ENCODE assay signal across 8 cellular contexts in the genomic region with DNA sequence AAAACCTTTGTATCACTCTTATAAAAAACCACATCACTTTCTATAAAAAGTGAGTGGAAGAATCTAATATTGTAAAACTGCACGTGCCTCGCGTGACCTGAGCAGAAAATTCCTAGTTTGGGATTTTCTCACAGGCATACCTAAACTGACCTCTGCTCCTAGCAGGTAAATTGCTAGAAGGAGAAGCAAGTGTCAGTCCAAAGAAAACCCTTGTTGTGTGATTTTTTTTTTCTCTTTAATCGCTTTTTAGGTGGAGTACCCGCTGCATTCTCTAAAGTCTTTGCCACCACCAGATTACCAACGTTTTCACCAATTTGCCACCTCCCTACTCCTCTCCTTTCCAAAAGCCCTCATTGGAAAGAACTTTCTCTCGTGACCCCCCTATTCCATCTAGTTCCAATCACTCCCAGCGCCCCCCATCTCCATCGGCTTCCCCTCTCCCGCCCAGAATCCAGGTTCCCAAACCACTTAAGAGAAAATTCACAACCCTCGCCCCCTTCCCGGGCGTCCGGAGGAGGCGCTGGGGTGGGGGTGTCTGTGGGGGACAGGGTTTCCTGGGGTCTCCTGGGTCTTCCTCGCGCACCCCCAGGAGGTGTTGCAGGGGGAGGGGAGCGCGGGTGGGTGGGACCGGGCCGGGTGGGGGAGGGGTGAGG. TPM values are rescaled to one million over a fixed set of nuclear protein-coding genes. Genes with fewer than 3 reads are reported as not detected.
DNase-seq lines count a peak whose midpoint lies in the region; ATAC-seq and TF ChIP-seq lines count a peak whose summit lies in the region.

No MANE protein-coding gene starts in this region.

- H3K27ac ChIP-seq in iPS-18a (ENCODE audit: low read length), result no peak overlapping the region
- no peak overlapping the region for H3K27ac ChIP-seq in stomach smooth muscle (ENCODE audit: low read length)

- H3K27me3 Mint-ChIP-seq in T-helper 1 cell treated with Interleukin-12 subunit alpha and Interleukin-12 subunit beta and Interleukin-4 antibody, amounts not matched to agents 30 μg/mL and 1 μg/mL, for 36 hours (ENCODE audit: low read depth), result peaks cover 48% of the 10 kb centered on the region
- H3K27me3 Mint-ChIP-seq in activated B cell treated with CpG ODN at 0.5 μM for 24 hours, result no peaks in the 10 kb centered on the region

- H3K9me3 ChIP-seq in iPS-18a (ENCODE audit: control insufficient read depth, low read depth, low read length) (no peaks in the 10 kb centered on the region), stomach smooth muscle (ENCODE audit: control insufficient read depth in 2 of 2, low read length in 2 of 2) (no peaks in the 10 kb centered on the region)

- H3K4me3 ChIP-seq in iPS-18a (ENCODE audit: low read length) (peak overlapping the region; percentile 51), stomach smooth muscle (ENCODE audit: low read length in 2 of 2) (peak overlapping the region; percentile 56 to 82)

- H3K4me3 Mint-ChIP-seq in T-helper 1 cell treated with Interleukin-12 subunit alpha and Interleukin-12 subunit beta and Interleukin-4 antibody, amounts not matched to agents 30 μg/mL and 1 μg/mL, for 36 hours, result peak overlapping the region; percentile 95
- H3K4me3 Mint-ChIP-seq in activated B cell treated with CpG ODN at 0.5 μM for 24 hours, result peak overlapping the region; percentile 97

- H3K36me3 ChIP-seq in iPS-18a (ENCODE audit: control insufficient read depth, low read depth, low read length) (peaks cover 13% of the 10 kb centered on the region), stomach smooth muscle (ENCODE audit: control insufficient read depth in 2 of 2, insufficient read depth in 2 of 2, low read length in 2 of 2) (no peaks in the 10 kb centered on the region)

- POLR2A ChIA-PET in activated B cell treated with CpG ODN at 0.5 μM for 24 hours (lab: Charles Lee), result interaction anchor here (1.2 kb wide), 1 partner anchor 111 kb away, joined by 3 read pairs; a partner anchor contains a TSS

- DNase-seq in T-helper 1 cell, result no peak
- DNase-seq in activated B cell treated with CpG ODN at 0.5 μM for 24 hours, result no peak
- no peak for DNase-seq in occipital lobe (lab: John Stamatoyannopoulos, UW)
- DNase-seq in NCI-H1930 (lab: John Stamatoyannopoulos, UW), result no peak
- no peak for DNase-seq in SK-N-DZ (ENCODE audit: low spot score)

- peaks cover 10% of the 10 kb centered on the region for H3K27me3 ChIP-seq in iPS-18a (ENCODE audit: control insufficient read depth, insufficient read depth, low read length)
- no peaks in the 10 kb centered on the region for H3K27me3 ChIP-seq in stomach smooth muscle (ENCODE audit: control insufficient read depth in 1 of 2, insufficient read depth in 2 of 2, low read length in 2 of 2)

- no peak for ATAC-seq in activated B cell treated with CpG ODN at 0.5 μM for 24 hours (ENCODE audit: low read depth)

- H3K4me1 Mint-ChIP-seq in T-helper 1 cell treated with Interleukin-12 subunit alpha and Interleukin-12 subunit beta and Interleukin-4 antibody, amounts not matched to agents 30 μg/mL and 1 μg/mL, for 36 hours (ENCODE audit: low read depth), result peaks cover 36% of the 10 kb centered on the region
- peaks cover 41% of the 10 kb centered on the region for H3K4me1 Mint-ChIP-seq in activated B cell treated with CpG ODN at 0.5 μM for 24 hours

- no peaks in the 10 kb centered on the region for H3K9me3 Mint-ChIP-seq in T-helper 1 cell treated with Interleukin-12 subunit alpha and Interleukin-12 subunit beta and Interleukin-4 antibody, amounts not matched to agents 30 μg/mL and 1 μg/mL, for 36 hours
- no peaks in the 10 kb centered on the region for H3K9me3 Mint-ChIP-seq in activated B cell treated with CpG ODN at 0.5 μM for 24 hours

- H3K4me1 ChIP-seq in iPS-18a (ENCODE audit: control insufficient read depth, low read depth, low read length) (peaks cover 31% of the 10 kb centered on the region), stomach smooth muscle (ENCODE audit: control insufficient read depth, insufficient read depth, low read length) (peaks cover 16% of the 10 kb centered on the region)

- TF ChIP-seq CTCF in activated B cell treated with CpG ODN at 0.5 μM for 24 hours (IDR thresholded peaks at IDR 0.05), result no peak

- peak overlapping the region; percentile 70 for H3K27ac Mint-ChIP-seq in T-helper 1 cell treated with Interleukin-12 subunit alpha and Interleukin-12 subunit beta and Interleukin-4 antibody, amounts not matched to agents 30 μg/mL and 1 μg/mL, for 36 hours
- peak overlapping the region; percentile 97 for H3K27ac Mint-ChIP-seq in activated B cell treated with CpG ODN at 0.5 μM for 24 hours

- intact Hi-C loops in activated B cell treated with CpG ODN at 0.5 μM for 24 hours (cut with micrococcal nuclease), result loop anchor here (1.0 kb wide), 1 partner anchor 112 kb away; a partner anchor contains a TSS

- H3K9ac ChIP-seq in iPS-18a (ENCODE audit: low read length), result peak overlapping the region; percentile 73
- peak overlapping the region; percentile 39 to 51 for H3K9ac ChIP-seq in stomach smooth muscle (ENCODE audit: low read length in 2 of 2)

- CTCF ChIA-PET in activated B cell treated with CpG ODN at 0.5 μM for 24 hours (lab: Charles Lee), result interaction anchor here (0.7 kb wide), 1 partner anchor 1058 kb away, joined by 3 read pairs; no protein-coding TSS in a partner anchor

- H3K36me3 Mint-ChIP-seq in T-helper 1 cell treated with Interleukin-12 subunit alpha and Interleukin-12 subunit beta and Interleukin-4 antibody, amounts not matched to agents 30 μg/mL and 1 μg/mL, for 36 hours (ENCODE audit: low read depth), result peaks cover 26% of the 10 kb centered on the region
- H3K36me3 Mint-ChIP-seq in activated B cell treated with CpG ODN at 0.5 μM for 24 hours (ENCODE audit: low read depth), result peaks cover 14% of the 10 kb centered on the region

RNA-seq across cellular contexts. Expression of a gene that starts 0.4 kb away (rescaled TPM):
- 79.9 and 85.2 TPM in 2 replicates for total RNA-seq in activated B cell treated with CpG ODN at 0.5 μM for 24 hours
- total RNA-seq in occipital lobe, result 107 TPM
- polyA plus RNA-seq in SK-N-DZ (2014; cell fraction: cytosol; rRNA removed), result 161 and 178 TPM in 2 replicates
- 128 and 165 TPM in 2 replicates for polyA plus RNA-seq in SK-N-DZ (2014; cell fraction: nucleus; rRNA removed)
